1 cellular context compared by ENCODE assay signal in the genomic region with DNA sequence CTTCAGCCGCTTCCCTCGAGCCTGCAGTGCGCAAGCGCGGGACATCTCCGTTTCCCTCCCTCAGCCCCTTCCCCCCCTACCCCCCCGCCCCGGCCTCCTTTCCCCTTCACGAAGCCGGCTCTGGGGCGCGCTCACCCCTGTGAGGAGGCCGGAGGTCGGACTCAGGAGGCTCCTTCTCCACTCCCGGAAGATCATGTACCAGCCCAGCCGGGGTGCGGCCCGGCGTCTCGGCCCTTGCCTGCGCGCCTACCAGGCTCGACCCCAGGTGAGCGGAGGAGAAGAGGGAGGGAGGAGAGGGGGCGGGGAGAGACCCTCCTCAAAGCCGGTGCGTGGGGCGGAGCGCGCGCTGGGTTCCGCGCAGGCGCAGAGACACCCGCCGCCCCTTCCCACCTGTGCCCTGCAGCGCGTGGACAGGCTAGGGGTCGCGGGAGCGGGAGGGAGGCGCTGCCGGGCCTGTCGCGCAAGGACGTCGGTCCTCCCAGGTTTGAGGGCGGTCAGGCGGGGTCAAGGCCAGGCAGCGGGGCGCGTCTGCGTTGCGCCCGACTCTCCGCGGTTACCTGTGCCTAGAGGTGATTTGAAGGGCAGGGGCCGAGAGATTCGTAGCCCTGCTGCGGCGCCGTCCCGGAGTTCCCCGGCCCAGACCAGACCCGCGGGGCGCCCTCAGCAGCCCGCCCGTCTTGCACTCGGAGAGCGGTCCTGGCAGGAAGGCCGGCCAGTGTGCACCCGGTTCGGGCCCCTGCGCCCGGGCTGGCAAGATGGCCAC.
TF ChIP-seq lines count a peak whose summit lies in the region.

A gene with protein sequence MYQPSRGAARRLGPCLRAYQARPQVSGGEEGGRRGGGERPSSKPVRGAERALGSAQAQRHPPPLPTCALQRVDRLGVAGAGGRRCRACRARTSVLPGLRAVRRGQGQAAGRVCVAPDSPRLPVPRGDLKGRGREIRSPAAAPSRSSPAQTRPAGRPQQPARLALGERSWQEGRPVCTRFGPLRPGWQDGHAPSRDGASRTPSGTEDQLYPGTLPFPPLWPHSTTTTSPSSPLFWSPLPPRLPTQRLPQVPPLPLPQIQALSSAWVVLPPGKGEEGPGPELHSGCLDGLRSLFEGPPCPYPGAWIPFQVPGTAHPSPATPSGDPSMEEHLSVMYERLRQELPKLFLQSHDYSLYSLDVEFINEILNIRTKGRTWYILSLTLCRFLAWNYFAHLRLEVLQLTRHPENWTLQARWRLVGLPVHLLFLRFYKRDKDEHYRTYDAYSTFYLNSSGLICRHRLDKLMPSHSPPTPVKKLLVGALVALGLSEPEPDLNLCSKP (plus strand): TSS at position 95 of the 763 bp plus-strand sequence. CDS start 99 bp downstream, at position 194.

TF ChIP-seq in HEK293, 187 proteins besides CTCF, POLR2A, EP300 and RAD21 (continued from another document and continues in another):
- TF ChIP-seq, protein P1, sequence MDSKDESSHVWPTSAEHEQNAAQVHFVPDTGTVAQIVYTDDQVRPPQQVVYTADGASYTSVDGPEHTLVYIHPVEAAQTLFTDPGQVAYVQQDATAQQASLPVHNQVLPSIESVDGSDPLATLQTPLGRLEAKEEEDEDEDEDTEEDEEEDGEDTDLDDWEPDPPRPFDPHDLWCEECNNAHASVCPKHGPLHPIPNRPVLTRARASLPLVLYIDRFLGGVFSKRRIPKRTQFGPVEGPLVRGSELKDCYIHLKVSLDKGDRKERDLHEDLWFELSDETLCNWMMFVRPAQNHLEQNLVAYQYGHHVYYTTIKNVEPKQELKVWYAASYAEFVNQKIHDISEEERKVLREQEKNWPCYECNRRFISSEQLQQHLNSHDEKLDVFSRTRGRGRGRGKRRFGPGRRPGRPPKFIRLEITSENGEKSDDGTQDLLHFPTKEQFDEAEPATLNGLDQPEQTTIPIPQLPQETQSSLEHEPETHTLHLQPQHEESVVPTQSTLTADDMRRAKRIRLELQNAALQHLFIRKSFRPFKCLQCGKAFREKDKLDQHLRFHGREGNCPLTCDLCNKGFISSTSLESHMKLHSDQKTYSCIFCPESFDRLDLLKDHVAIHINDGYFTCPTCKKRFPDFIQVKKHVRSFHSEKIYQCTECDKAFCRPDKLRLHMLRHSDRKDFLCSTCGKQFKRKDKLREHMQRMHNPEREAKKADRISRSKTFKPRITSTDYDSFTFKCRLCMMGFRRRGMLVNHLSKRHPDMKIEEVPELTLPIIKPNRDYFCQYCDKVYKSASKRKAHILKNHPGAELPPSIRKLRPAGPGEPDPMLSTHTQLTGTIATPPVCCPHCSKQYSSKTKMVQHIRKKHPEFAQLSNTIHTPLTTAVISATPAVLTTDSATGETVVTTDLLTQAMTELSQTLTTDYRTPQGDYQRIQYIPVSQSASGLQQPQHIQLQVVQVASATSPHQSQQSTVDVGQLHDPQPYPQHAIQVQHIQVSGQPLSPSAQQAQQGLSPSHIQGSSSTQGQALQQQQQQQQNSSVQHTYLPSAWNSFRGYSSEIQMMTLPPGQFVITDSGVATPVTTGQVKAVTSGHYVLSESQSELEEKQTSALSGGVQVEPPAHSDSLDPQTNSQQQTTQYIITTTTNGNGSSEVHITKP (tag by site-specific recombination; IDR thresholded peaks at IDR 0.05), result peak; percentile 9; the same call in 1 of the 2 replicates
- TF ChIP-seq ZBTB7A (tag by site-specific recombination; IDR thresholded peaks at IDR 0.05; ENCODE audit: low read depth) (0 out of 2 replicates have a peak, but pooled peaks have one; percentile 57), ZNF677 (tag by site-specific recombination; IDR thresholded peaks at IDR 0.05) (no peak), ZNF175 (tag by site-specific recombination; IDR thresholded peaks at IDR 0.05) (no peak), ZNF132 (tag by site-specific recombination; IDR thresholded peaks at IDR 0.05; ENCODE audit: borderline replicate concordance) (no peak), ZNF600 (tag by site-specific recombination; IDR thresholded peaks at IDR 0.05) (peak; percentile 97), ZNF114 (tag by site-specific recombination; IDR thresholded peaks at IDR 0.05) (no peak), KLF9 (tag by site-specific recombination; IDR thresholded peaks at IDR 0.05; ENCODE audit: low read depth) (peak; percentile 87), KLF16 (tag by site-specific recombination; IDR thresholded peaks at IDR 0.05) (peak; percentile 48; the same call in 1 of the 2 replicates), MZF1 (tag by site-specific recombination; IDR thresholded peaks at IDR 0.05; ENCODE audit: borderline replicate concordance) (no peak), KLF8 (tag by site-specific recombination; IDR thresholded peaks at IDR 0.05) (peak; percentile 73; the same call in 1 of the 2 replicates), SP3 (tag by site-specific recombination; IDR thresholded peaks at IDR 0.05) (peak; percentile 82), ZNF654 (tag by site-specific recombination; IDR thresholded peaks at IDR 0.05; ENCODE audit: low read depth) (no peak), OVOL3 (tag by site-specific recombination; IDR thresholded peaks at IDR 0.05) (peak; percentile 62; the same call in 1 of the 2 replicates), KLF1 (tag by site-specific recombination; IDR thresholded peaks at IDR 0.05) (peak; percentile 48), EGR2 (tag by site-specific recombination; IDR thresholded peaks at IDR 0.05; ENCODE audit: low read depth) (peak; percentile 65), ZNF354C (tag by site-specific recombination; IDR thresholded peaks at IDR 0.05; ENCODE audit: borderline replicate concordance, low read depth) (no peak), ZNF341 (tag by site-specific recombination; IDR thresholded peaks at IDR 0.05; ENCODE audit: low read depth) (no peak), OSR2 (tag by site-specific recombination; IDR thresholded peaks at IDR 0.05) (0 out of 2 replicates have a peak, but pooled peaks have one; percentile 10), ZNF19 (tag by site-specific recombination; IDR thresholded peaks at IDR 0.05; ENCODE audit: low read depth) (no peak), ZBTB17 (tag by site-specific recombination; IDR thresholded peaks at IDR 0.05) (peak; percentile 67), GLIS2 (tag by site-specific recombination; IDR thresholded peaks at IDR 0.05) (peak; percentile 98), ZNF335 (tag by site-specific recombination; conservative IDR thresholded peaks at IDR 0.05) (peak; percentile 98), ZNF76 (tag by site-specific recombination; IDR thresholded peaks at IDR 0.05; ENCODE audit: borderline replicate concordance, low read depth) (peak; percentile 76), SP2 (tag by site-specific recombination; IDR thresholded peaks at IDR 0.05) (peak; percentile 85), ZNF585B (tag by site-specific recombination; IDR thresholded peaks at IDR 0.05) (no peak), YY2 (tag by site-specific recombination; IDR thresholded peaks at IDR 0.05) (0 out of 2 replicates have a peak, but pooled peaks have one; percentile 28), ZBTB48 (tag by site-specific recombination; IDR thresholded peaks at IDR 0.05) (no peak), KLF10 (tag by site-specific recombination; IDR thresholded peaks at IDR 0.05) (peak; percentile 36; the same call in 1 of the 2 replicates), SCRT1 (tag by site-specific recombination; IDR thresholded peaks at IDR 0.05; ENCODE audit: borderline replicate concordance) (no peak; the same call in 1 of the 2 replicates), ZBTB8A (tag by site-specific recombination; IDR thresholded peaks at IDR 0.05) (peak; percentile 93), ZNF292 (tag by site-specific recombination; IDR thresholded peaks at IDR 0.05; ENCODE audit: borderline replicate concordance, low read depth) (no peak), ZFP37 (tag by site-specific recombination; IDR thresholded peaks at IDR 0.05) (peak; percentile 89), YY1 (tag by site-specific recombination; IDR thresholded peaks at IDR 0.05) (peak; percentile 60; the same call in 1 of the 2 replicates), ZNF274 (IDR thresholded peaks at IDR 0.05; ENCODE audit: low read length) (no peak), ZNF274 (tag by site-specific recombination; IDR thresholded peaks at IDR 0.05; ENCODE audit: borderline replicate concordance) (no peak), ZNF140 (tag by site-specific recombination; IDR thresholded peaks at IDR 0.05) (no peak), ZNF121 (tag by site-specific recombination; IDR thresholded peaks at IDR 0.05) (no peak), ZNF248 (tag by site-specific recombination; IDR thresholded peaks at IDR 0.05) (no peak), ZNF239 (tag by site-specific recombination; IDR thresholded peaks at IDR 0.05) (no peak)
- TF ChIP-seq, protein P2, sequence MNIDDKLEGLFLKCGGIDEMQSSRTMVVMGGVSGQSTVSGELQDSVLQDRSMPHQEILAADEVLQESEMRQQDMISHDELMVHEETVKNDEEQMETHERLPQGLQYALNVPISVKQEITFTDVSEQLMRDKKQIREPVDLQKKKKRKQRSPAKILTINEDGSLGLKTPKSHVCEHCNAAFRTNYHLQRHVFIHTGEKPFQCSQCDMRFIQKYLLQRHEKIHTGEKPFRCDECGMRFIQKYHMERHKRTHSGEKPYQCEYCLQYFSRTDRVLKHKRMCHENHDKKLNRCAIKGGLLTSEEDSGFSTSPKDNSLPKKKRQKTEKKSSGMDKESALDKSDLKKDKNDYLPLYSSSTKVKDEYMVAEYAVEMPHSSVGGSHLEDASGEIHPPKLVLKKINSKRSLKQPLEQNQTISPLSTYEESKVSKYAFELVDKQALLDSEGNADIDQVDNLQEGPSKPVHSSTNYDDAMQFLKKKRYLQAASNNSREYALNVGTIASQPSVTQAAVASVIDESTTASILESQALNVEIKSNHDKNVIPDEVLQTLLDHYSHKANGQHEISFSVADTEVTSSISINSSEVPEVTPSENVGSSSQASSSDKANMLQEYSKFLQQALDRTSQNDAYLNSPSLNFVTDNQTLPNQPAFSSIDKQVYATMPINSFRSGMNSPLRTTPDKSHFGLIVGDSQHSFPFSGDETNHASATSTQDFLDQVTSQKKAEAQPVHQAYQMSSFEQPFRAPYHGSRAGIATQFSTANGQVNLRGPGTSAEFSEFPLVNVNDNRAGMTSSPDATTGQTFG (tag by site-specific recombination; IDR thresholded peaks at IDR 0.05; ENCODE audit: borderline replicate concordance), result no peak
- TF ChIP-seq, protein P3, sequence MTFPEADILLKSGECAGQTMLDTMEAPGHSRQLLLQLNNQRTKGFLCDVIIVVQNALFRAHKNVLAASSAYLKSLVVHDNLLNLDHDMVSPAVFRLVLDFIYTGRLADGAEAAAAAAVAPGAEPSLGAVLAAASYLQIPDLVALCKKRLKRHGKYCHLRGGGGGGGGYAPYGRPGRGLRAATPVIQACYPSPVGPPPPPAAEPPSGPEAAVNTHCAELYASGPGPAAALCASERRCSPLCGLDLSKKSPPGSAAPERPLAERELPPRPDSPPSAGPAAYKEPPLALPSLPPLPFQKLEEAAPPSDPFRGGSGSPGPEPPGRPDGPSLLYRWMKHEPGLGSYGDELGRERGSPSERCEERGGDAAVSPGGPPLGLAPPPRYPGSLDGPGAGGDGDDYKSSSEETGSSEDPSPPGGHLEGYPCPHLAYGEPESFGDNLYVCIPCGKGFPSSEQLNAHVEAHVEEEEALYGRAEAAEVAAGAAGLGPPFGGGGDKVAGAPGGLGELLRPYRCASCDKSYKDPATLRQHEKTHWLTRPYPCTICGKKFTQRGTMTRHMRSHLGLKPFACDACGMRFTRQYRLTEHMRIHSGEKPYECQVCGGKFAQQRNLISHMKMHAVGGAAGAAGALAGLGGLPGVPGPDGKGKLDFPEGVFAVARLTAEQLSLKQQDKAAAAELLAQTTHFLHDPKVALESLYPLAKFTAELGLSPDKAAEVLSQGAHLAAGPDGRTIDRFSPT (tag by site-specific recombination; IDR thresholded peaks at IDR 0.05), result peak; percentile 83
- TF ChIP-seq, protein P4, sequence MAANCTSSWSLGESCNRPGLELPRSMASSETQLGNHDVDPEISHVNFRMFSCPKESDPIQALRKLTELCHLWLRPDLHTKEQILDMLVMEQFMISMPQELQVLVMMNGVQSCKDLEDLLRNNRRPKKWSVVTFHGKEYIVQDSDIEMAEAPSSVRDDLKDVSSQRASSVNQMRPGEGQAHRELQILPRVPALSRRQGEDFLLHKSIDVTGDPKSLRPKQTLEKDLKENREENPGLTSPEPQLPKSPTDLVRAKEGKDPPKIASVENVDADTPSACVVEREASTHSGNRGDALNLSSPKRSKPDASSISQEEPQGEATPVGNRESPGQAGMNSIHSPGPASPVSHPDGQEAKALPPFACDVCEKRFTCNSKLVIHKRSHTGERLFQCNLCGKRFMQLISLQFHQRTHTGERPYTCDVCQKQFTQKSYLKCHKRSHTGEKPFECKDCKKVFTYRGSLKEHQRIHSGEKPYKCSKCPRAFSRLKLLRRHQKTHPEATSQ (tag by site-specific recombination; IDR thresholded peaks at IDR 0.05), result peak; percentile 96
- TF ChIP-seq, protein P5, sequence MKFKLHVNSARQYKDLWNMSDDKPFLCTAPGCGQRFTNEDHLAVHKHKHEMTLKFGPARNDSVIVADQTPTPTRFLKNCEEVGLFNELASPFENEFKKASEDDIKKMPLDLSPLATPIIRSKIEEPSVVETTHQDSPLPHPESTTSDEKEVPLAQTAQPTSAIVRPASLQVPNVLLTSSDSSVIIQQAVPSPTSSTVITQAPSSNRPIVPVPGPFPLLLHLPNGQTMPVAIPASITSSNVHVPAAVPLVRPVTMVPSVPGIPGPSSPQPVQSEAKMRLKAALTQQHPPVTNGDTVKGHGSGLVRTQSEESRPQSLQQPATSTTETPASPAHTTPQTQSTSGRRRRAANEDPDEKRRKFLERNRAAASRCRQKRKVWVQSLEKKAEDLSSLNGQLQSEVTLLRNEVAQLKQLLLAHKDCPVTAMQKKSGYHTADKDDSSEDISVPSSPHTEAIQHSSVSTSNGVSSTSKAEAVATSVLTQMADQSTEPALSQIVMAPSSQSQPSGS (tag by site-specific recombination; IDR thresholded peaks at IDR 0.05; ENCODE audit: low read depth), result no peak
- TF ChIP-seq, protein P6, sequence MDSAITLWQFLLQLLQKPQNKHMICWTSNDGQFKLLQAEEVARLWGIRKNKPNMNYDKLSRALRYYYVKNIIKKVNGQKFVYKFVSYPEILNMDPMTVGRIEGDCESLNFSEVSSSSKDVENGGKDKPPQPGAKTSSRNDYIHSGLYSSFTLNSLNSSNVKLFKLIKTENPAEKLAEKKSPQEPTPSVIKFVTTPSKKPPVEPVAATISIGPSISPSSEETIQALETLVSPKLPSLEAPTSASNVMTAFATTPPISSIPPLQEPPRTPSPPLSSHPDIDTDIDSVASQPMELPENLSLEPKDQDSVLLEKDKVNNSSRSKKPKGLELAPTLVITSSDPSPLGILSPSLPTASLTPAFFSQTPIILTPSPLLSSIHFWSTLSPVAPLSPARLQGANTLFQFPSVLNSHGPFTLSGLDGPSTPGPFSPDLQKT (IDR thresholded peaks at IDR 0.05; ENCODE audit: borderline replicate concordance, low read depth, low read length), result no peak
